1 cellular context compared by ENCODE assay signal in the genomic region with DNA sequence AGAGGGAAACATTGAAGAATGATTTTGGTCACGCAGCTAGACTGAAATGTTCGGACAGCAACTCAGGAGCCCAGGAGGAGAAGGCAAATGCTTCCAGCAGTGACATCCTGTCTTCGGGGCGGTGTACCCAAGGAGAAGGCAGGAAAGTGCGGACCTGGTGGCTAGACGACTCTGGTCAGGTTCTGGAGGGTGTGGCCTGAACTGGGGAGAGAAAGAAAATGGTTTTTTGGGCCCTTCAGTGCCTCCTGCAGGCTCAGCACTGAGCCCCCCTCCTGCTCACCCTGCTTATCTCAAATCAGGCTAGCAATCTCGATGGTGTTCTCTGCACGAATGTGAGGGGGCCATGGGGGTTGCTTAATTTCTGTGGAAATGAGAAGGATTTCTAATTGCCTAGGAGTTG.
TF ChIP-seq lines count a peak whose summit lies in the region.

No MANE protein-coding gene starts in this region.

TF ChIP-seq in GM23338, 12 proteins besides CTCF, POLR2A, EP300 and RAD21 (continued from another document):
- TF ChIP-seq, protein P1, sequence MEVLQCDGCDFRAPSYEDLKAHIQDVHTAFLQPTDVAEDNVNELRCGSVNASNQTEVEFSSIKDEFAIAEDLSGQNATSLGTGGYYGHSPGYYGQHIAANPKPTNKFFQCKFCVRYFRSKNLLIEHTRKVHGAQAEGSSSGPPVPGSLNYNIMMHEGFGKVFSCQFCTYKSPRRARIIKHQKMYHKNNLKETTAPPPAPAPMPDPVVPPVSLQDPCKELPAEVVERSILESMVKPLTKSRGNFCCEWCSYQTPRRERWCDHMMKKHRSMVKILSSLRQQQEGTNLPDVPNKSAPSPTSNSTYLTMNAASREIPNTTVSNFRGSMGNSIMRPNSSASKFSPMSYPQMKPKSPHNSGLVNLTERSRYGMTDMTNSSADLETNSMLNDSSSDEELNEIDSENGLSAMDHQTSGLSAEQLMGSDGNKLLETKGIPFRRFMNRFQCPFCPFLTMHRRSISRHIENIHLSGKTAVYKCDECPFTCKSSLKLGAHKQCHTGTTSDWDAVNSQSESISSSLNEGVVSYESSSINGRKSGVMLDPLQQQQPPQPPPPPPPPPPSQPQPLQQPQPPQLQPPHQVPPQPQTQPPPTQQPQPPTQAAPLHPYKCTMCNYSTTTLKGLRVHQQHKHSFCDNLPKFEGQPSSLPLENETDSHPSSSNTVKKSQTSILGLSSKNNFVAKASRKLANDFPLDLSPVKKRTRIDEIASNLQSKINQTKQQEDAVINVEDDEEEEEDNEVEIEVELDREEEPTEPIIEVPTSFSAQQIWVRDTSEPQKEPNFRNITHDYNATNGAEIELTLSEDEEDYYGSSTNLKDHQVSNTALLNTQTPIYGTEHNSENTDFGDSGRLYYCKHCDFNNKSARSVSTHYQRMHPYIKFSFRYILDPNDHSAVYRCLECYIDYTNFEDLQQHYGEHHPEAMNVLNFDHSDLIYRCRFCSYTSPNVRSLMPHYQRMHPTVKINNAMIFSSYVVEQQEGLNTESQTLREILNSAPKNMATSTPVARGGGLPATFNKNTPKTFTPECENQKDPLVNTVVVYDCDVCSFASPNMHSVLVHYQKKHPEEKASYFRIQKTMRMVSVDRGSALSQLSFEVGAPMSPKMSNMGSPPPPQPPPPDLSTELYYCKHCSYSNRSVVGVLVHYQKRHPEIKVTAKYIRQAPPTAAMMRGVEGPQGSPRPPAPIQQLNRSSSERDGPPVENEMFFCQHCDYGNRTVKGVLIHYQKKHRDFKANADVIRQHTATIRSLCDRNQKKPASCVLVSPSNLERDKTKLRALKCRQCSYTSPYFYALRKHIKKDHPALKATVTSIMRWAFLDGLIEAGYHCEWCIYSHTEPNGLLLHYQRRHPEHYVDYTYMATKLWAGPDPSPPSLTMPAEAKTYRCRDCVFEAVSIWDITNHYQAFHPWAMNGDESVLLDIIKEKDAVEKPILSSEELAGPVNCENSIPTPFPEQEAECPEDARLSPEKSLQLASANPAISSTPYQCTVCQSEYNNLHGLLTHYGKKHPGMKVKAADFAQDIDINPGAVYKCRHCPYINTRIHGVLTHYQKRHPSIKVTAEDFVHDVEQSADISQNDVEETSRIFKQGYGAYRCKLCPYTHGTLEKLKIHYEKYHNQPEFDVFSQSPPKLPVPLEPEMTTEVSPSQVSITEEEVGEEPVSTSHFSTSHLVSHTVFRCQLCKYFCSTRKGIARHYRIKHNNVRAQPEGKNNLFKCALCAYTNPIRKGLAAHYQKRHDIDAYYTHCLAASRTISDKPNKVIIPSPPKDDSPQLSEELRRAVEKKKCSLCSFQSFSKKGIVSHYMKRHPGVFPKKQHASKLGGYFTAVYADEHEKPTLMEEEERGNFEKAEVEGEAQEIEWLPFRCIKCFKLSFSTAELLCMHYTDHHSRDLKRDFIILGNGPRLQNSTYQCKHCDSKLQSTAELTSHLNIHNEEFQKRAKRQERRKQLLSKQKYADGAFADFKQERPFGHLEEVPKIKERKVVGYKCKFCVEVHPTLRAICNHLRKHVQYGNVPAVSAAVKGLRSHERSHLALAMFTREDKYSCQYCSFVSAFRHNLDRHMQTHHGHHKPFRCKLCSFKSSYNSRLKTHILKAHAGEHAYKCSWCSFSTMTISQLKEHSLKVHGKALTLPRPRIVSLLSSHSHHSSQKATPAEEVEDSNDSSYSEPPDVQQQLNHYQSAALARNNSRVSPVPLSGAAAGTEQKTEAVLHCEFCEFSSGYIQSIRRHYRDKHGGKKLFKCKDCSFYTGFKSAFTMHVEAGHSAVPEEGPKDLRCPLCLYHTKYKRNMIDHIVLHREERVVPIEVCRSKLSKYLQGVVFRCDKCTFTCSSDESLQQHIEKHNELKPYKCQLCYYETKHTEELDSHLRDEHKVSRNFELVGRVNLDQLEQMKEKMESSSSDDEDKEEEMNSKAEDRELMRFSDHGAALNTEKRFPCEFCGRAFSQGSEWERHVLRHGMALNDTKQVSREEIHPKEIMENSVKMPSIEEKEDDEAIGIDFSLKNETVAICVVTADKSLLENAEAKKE (CRISPR knock-in tag; IDR thresholded peaks at IDR 0.05): no peak
- no peak for TF ChIP-seq ZNF114 (CRISPR knock-in tag; IDR thresholded peaks at IDR 0.05)
- TF ChIP-seq EZH2phosphoT487 (IDR thresholded peaks at IDR 0.05; ENCODE audit: unreplicated experiment): no peak
- no peak for TF ChIP-seq POLR2AphosphoS5 (IDR thresholded peaks at IDR 0.05; ENCODE audit: low read depth)
